In the genomic region with DNA sequence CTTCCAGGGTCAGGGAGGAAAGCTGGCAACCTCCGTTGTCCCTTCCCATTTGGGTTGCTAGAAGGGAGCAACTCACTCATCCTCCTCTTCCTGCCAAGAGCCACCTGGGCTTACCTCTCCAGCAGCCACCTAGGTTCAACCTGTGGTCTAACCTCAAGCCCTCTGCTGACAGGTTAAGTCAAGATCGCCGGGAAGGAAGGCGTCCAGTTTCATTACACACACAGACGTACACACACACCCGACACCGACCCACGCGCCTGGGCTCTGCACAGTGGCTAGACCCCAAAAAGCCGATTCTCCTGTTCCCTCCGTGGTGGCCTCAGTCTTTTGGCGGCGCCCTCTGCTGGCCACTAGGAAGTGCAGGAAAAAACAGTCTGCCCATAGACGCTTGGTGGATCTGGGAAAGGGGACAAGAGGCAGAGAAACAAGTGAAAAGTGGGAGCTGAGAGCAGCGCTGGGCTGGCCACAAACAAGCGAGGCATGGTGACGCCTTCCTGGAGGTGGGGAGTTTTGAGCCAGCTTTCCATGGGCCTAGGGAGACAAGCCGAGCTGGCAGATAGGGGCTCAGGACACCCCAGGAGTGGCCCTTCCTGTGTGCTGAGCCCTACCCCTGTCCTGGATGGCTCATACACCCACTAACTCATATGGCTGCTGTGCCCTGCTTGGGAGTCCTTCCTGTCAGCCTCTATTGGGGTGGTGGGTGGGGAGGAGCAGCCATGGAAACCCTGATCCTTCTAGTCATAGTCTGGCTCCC, we compare ENCODE assay signal across 8 cellular contexts. TPM values are rescaled to one million over a fixed set of nuclear protein-coding genes. Genes with fewer than 3 reads are reported as not detected.
A peak's percentile ranks its signal among the peaks of the same experiment; 100 is the strongest.
DNase-seq lines count a peak whose midpoint lies in the region; ATAC-seq and TF ChIP-seq lines count a peak whose summit lies in the region.

No MANE protein-coding gene starts in this region.

- peak overlapping the region; percentile 50 for H3K4me3 ChIP-seq in WERI-Rb-1 (ENCODE audit: low read depth, low read length)
- no peak overlapping the region for H3K4me3 ChIP-seq in lower lobe of right lung

- H3K9me3 ChIP-seq in WERI-Rb-1 (ENCODE audit: severe bottlenecking) (no peaks in the 10 kb centered on the region), lower lobe of right lung (no peaks in the 10 kb centered on the region)

- TF ChIP-seq CTCF in WERI-Rb-1 (IDR thresholded peaks at IDR 0.05; ENCODE audit: low read depth, low read length) = peak; percentile 97
- TF ChIP-seq CTCF in lower lobe of right lung (IDR thresholded peaks at IDR 0.05) = peak; percentile 93

- no peaks in the 10 kb centered on the region for H3K27me3 ChIP-seq in WERI-Rb-1 (ENCODE audit: insufficient read depth, low read depth, severe bottlenecking)
- H3K27me3 ChIP-seq in lower lobe of right lung (ENCODE audit: low read depth) = peaks cover 14% of the 10 kb centered on the region

- intact Hi-C loops in lower lobe of right lung (cut with DNase I) = loop anchor here (10.0 kb wide), 1 partner anchor 300 kb away; the partner anchor contains the start of gene VEGFA

- ATAC-seq in HG03103 (IDR thresholded peaks at IDR 0.05; ENCODE audit: low read depth, unreplicated experiment) (peak; percentile 37), lower lobe of right lung (peak; percentile 75 to 77)

- H3K36me3 ChIP-seq in WERI-Rb-1 = no peaks in the 10 kb centered on the region
- H3K36me3 ChIP-seq in lower lobe of right lung = no peaks in the 10 kb centered on the region

- in situ Hi-C loops in G401 (cut with HindIII; ENCODE audit: low sequenced_read_pairs) = no loop called here

- peaks cover 36% of the 10 kb centered on the region for H3K4me1 ChIP-seq in lower lobe of right lung

- DNase-seq in G401 (ENCODE audit: low spot score) = peak; percentile 88
- DNase-seq in WERI-Rb-1 = peak; percentile 83
- peak; percentile 85 for DNase-seq in cerebellum (ENCODE audit: low spot score)
- DNase-seq in lower lobe of right lung = peak; percentile 81
- peak; percentile 34 to 36 for DNase-seq in stimulated activated CD8-positive, alpha-beta memory T cell treated with anti-CD3 and anti-CD28 coated beads, Interleukin-15, amount 100 ng/mL, for 4 hours (ENCODE audit: low read depth in 2 of 2)
- DNase-seq in NCI-H526 treated with DMSO at 0.1 percent for 48 hours (lab: John Stamatoyannopoulos, UW) = no peak
- no peak for DNase-seq in COR-L47 (lab: John Stamatoyannopoulos, UW)

- H3K27ac ChIP-seq in WERI-Rb-1 = no peak overlapping the region
- no peak overlapping the region for H3K27ac ChIP-seq in lower lobe of right lung

RNA-seq across cellular contexts. Expression of gene MRPL14, which starts 52.7 kb away (rescaled TPM):
- 76.4 and 82.1 TPM in 2 replicates for total RNA-seq in G401 (2014; rRNA removed; shearing (Covaris generic))
- total RNA-seq in cerebellum = 25.0 TPM
- 83.9 TPM for total RNA-seq in lower lobe of right lung

RNA-seq across cellular contexts. Expression of gene TMEM63B, which starts 52.8 kb away (rescaled TPM):
- total RNA-seq in G401 (2014; rRNA removed; shearing (Covaris generic)) = 7.3 and 10.0 TPM in 2 replicates
- total RNA-seq in cerebellum = 32.7 TPM
- total RNA-seq in lower lobe of right lung = 99.2 TPM

Comparison
In these comparisons a context has a peak if more than half of its experiments do, and no peak if none do; other contexts are left out.
1. DNase-seq: peak in G401 (single experiment), WERI-Rb-1 (single experiment), cerebellum (single experiment), lower lobe of right lung (single experiment) and stimulated activated CD8-positive, alpha-beta memory T cell treated with anti-CD3 and anti-CD28 coated beads, Interleukin-15, amount 100 ng/mL, for 4 hours (2 of 2); none in NCI-H526 treated with DMSO at 0.1 percent for 48 hours (single experiment) and COR-L47 (single experiment).